10 cellular contexts compared by ENCODE assay signal in genomic region chr14:22824711-22825359, GRCh38. TPM values are rescaled to one million over a fixed set of nuclear protein-coding genes. Genes with fewer than 3 reads are reported as not detected.
DNase-seq lines count a peak whose midpoint lies in the region; ATAC-seq and TF ChIP-seq lines count a peak whose summit lies in the region.
"Had no signal": no experiment of that assay in that cellular context is flagged by ENCODE, and none has a peak within 500 bp of the region (broad histone marks: within the 10 kb centered on the region; RNA-seq: fewer than 3 reads in every experiment).

No MANE protein-coding gene starts in this region.

- no peak; the same call in 1 of the 2 replicates for TF ChIP-seq RAD21 in IMR-90 (IDR thresholded peaks at IDR 0.05; ENCODE audit: low read length)

- peak overlapping the region; percentile 61 for H3K4ac ChIP-seq in IMR-90 (ENCODE audit: low read depth, low read length)

- H3K4me3 ChIP-seq in IMR-90 (ENCODE audit: insufficient read depth, low read depth, low read length) (no peak overlapping the region), mesodermal cell (ENCODE audit: extremely low read depth, insufficient read depth, low read length, poor library complexity, severe bottlenecking) (no peak overlapping the region), transverse colon (no peak overlapping the region)

- H3K9ac ChIP-seq in IMR-90 (ENCODE audit: low read depth, low read length) = 0 out of 2 replicates have a peak overlapping the region, but pooled peaks have one; percentile 46

- no peak for TF ChIP-seq EP300 in transverse colon (IDR thresholded peaks at IDR 0.05; ENCODE audit: low read depth)

- H4K91ac ChIP-seq in IMR-90 (ENCODE audit: insufficient read depth, low read depth, low read length) = peak overlapping the region; percentile 43

- peaks cover 0 to 8% of the 10 kb centered on the region in 2 experiments; a peak in 1 of 4 replicates for H3K79me1 ChIP-seq in IMR-90 (ENCODE audit: low read depth in 1 of 2, low read length in 2 of 2)

- peak overlapping the region; percentile 52 for H3K4me2 ChIP-seq in IMR-90 (ENCODE audit: low read depth, low read length)

- H3K27ac ChIP-seq in IMR-90 (ENCODE audit: insufficient read depth, low read length) (peak overlapping the region; percentile 73), mesodermal cell (ENCODE audit: low read depth, low read length, severe bottlenecking) (peak overlapping the region; percentile 13), transverse colon (no peak overlapping the region)

- BruUV-seq in IMR-90 (replicated peaks; lab: Mats Ljungman, UMichigan) = no TSS peak

- no peaks in the 10 kb centered on the region for H4K20me1 ChIP-seq in IMR-90 (ENCODE audit: insufficient read depth, low read length)

- peak overlapping the region; percentile 78 for H2BK5ac ChIP-seq in IMR-90 (ENCODE audit: low read depth, low read length, poor library complexity, severe bottlenecking)

- POLR2A ChIA-PET in IMR-90 (lab: Charles Lee; ENCODE audit: unreplicated experiment) = interaction anchor here (0.6 to 1.0 kb wide), 2 partner anchors 13 to 1302 kb away, joined by 3 to 5 read pairs; no protein-coding TSS in a partner anchor
- POLR2A ChIA-PET in activated CD4-positive, alpha-beta memory T cell treated with anti-CD3 and anti-CD28 coated beads, Interleukin-2, amount 10 ng/mL, durations not matched to agents 7 days and 5 days (lab: Charles Lee) = interaction anchor here (0.6 kb wide), 1 partner anchor 59 kb away, joined by 3 read pairs; the partner anchor contains the start of gene OXA1L

- peak overlapping the region in 3 of 7 donors; percentile 3 to 54 (median 15) for H3K27ac Mint-ChIP-seq in CD14-positive monocyte
- peak overlapping the region; percentile 21 for H3K27ac Mint-ChIP-seq in activated CD4-positive, alpha-beta memory T cell treated with anti-CD3 and anti-CD28 coated beads, Interleukin-2, amount 10 ng/mL, durations not matched to agents 7 days and 5 days

- peak overlapping the region; percentile 15 to 34 for H3K4me3 Mint-ChIP-seq in CD14-positive monocyte
- no peak overlapping the region for H3K4me3 Mint-ChIP-seq in activated CD4-positive, alpha-beta memory T cell treated with anti-CD3 and anti-CD28 coated beads, Interleukin-2, amount 10 ng/mL, durations not matched to agents 7 days and 5 days

- H3K23ac ChIP-seq in IMR-90 (ENCODE audit: low read depth, low read length) = peak overlapping the region; percentile 25

- 0 out of 2 replicates have a peak overlapping the region, but pooled peaks have one; percentile 13 for H3K56ac ChIP-seq in IMR-90 (ENCODE audit: extremely low read depth, insufficient read depth, low read length)

- ATAC-seq in IMR-90 (ENCODE audit: low read depth) = peak; percentile 38; the same call in 1 of the 2 replicates
- ATAC-seq in GM18907 (IDR thresholded peaks at IDR 0.05; ENCODE audit: unreplicated experiment) = no peak
- ATAC-seq in GM18498 (IDR thresholded peaks at IDR 0.05; ENCODE audit: unreplicated experiment) = no peak

- no peaks in the 10 kb centered on the region for H3K27me3 ChIP-seq in IMR-90 (ENCODE audit: control insufficient read depth, insufficient read depth, low read length)
- H3K27me3 ChIP-seq in transverse colon = no peaks in the 10 kb centered on the region

- peak overlapping the region; percentile 74; the same call in 1 of the 3 replicates for H2BK15ac ChIP-seq in IMR-90 (ENCODE audit: low read depth, low read length)

- dilution Hi-C loops in IMR-90 (cut with HindIII; ENCODE audit: low sequenced_read_pairs, unreplicated experiment) = no loop called here

- WGBS in IMR-90 (ENCODE audit: extremely low coverage in 2 of 2, insufficient read length in 1 of 2), 2 experiments = 54% methylated on average over 5 of the region's 8 CpGs; no CpG with 5 or more reads in 1 of the 2 experiments
- WGBS in mesodermal cell (ENCODE audit: insufficient coverage in 2 of 2), 2 experiments = 84 to 85% methylated on average over 6 to 7 of the region's 8 CpGs
- 47 to 50% methylated on average over 3 to 8 of the region's 8 CpGs for WGBS in transverse colon (ENCODE audit: low coverage in 1 of 2), 2 donors

- H3K18ac ChIP-seq in IMR-90 (ENCODE audit: low read depth, low read length) = peak overlapping the region; percentile 64

- no peak for TF ChIP-seq CTCF in CD14-positive monocyte (IDR thresholded peaks at IDR 0.05)
- TF ChIP-seq CTCF in IMR-90 (conservative IDR thresholded peaks at IDR 0.05; ENCODE audit: low read depth, low read length) = no peak
- no peak for TF ChIP-seq CTCF in transverse colon (IDR thresholded peaks at IDR 0.05)

- peak overlapping the region in 1 of 2 experiments; percentile 86; a peak in 3 of 4 replicates for H4K8ac ChIP-seq in IMR-90 (ENCODE audit: low read depth in 2 of 2, low read length in 2 of 2)

- H2BK120ac ChIP-seq in IMR-90 (ENCODE audit: low read depth, low read length) = peak overlapping the region; percentile 58

- no peaks in the 10 kb centered on the region for H3K9me3 ChIP-seq in IMR-90 (ENCODE audit: control insufficient read depth, insufficient read depth, low read length)
- no peaks in the 10 kb centered on the region for H3K9me3 ChIP-seq in mesodermal cell (ENCODE audit: control insufficient read depth, low read length)
- H3K9me3 ChIP-seq in transverse colon = no peaks in the 10 kb centered on the region

- peaks cover 2 to 3% of the 10 kb centered on the region in 2 donors for H3K36me3 Mint-ChIP-seq in CD14-positive monocyte
- peaks cover 4% of the 10 kb centered on the region for H3K36me3 Mint-ChIP-seq in activated CD4-positive, alpha-beta memory T cell treated with anti-CD3 and anti-CD28 coated beads, Interleukin-2, amount 10 ng/mL, durations not matched to agents 7 days and 5 days (ENCODE audit: low read depth)

- H2AK9ac ChIP-seq in IMR-90 (replicated peaks; ENCODE audit: low read depth, low read length, poor library complexity) = peak overlapping the region; percentile 29

- peaks cover 2 to 7% (median 5%) of the 10 kb centered on the region in 3 donors for H3K27me3 Mint-ChIP-seq in CD14-positive monocyte (ENCODE audit: low read depth in 3 of 3)
- H3K27me3 Mint-ChIP-seq in activated CD4-positive, alpha-beta memory T cell treated with anti-CD3 and anti-CD28 coated beads, Interleukin-2, amount 10 ng/mL, durations not matched to agents 7 days and 5 days = peaks cover 18% of the 10 kb centered on the region

- H3K4me1 Mint-ChIP-seq in CD14-positive monocyte = peaks cover 39% of the 10 kb centered on the region
- H3K4me1 Mint-ChIP-seq in activated CD4-positive, alpha-beta memory T cell treated with anti-CD3 and anti-CD28 coated beads, Interleukin-2, amount 10 ng/mL, durations not matched to agents 7 days and 5 days = peaks cover 34% of the 10 kb centered on the region

- H3K9me1 ChIP-seq in IMR-90 (ENCODE audit: insufficient read depth, low read length) = peaks cover 8% of the 10 kb centered on the region

- peak overlapping the region; percentile 58 for H2AFZ ChIP-seq in IMR-90 (replicated peaks; ENCODE audit: low read length, poor library complexity)

- no peak for DNase-seq in CD14-positive monocyte (ENCODE audit: low spot score)
- peak; percentile 98 for DNase-seq in IMR-90
- DNase-seq in activated CD4-positive, alpha-beta memory T cell treated with anti-CD3 and anti-CD28 coated beads, Interleukin-2, amount 10 ng/mL, durations not matched to agents 7 days and 5 days = no peak
- DNase-seq in transverse colon = no peak
- no peak for DNase-seq in NCI-H2171 (lab: John Stamatoyannopoulos, UW)
- DNase-seq: central memory CD4-positive, alpha-beta T cell; NCI-H526 treated with DMSO at 0.1 percent for 48 hours had no signal

- in situ Hi-C loops in IMR-90 (cut with MboI; ENCODE audit: low sequenced_read_pairs) = no loop called here
- in situ Hi-C loops in transverse colon (cut with MboI; ENCODE audit: low pct_ligation_motif_present in 1 of 4, low pct_unique_long_range_greater_than_20kb in 1 of 4, low sequenced_read_pairs in 3 of 4) = loop anchor here in 1 of 4 donors (25.0 kb wide), 1 partner anchor 238 kb away; the partner anchor contains the start of genes ABHD4 and DAD1

- peak overlapping the region; percentile 39 for H3K14ac ChIP-seq in IMR-90 (replicated peaks; ENCODE audit: low read depth, low read length)

- intact Hi-C loops in CD14-positive monocyte (cut with micrococcal nuclease) (loop anchor here in 1 of 2 donors (5.0 kb wide), 1 partner anchor 38 kb away; no protein-coding TSS in a partner anchor), IMR-90 (cut with micrococcal nuclease) (loop anchor here (5.0 kb wide), 1 partner anchor 157 kb away; the partner anchor contains the start of gene AJUBA), transverse colon (cut with DNase I; ENCODE audit: low total_unique reads) (loop anchor here (10.0 kb wide), 1 partner anchor 270 kb away; no protein-coding TSS in a partner anchor)

- CTCF ChIA-PET in IMR-90 (lab: Yijun Ruan, JAX) = interaction anchor here (3.5 kb wide), 1 partner anchor 28 kb away, joined by 60 read pairs; no protein-coding TSS in a partner anchor
- CTCF ChIA-PET in activated CD4-positive, alpha-beta memory T cell treated with anti-CD3 and anti-CD28 coated beads, Interleukin-2, amount 10 ng/mL, durations not matched to agents 7 days and 5 days (lab: Charles Lee) = interaction anchor here (0.6 to 7.5 kb wide), 12 partner anchors 9 to 521 kb away, joined by 3 to 195 read pairs (median 17); partner anchors contain the start of gene LRP10

- no peaks in the 10 kb centered on the region for H3K36me3 ChIP-seq in IMR-90 (ENCODE audit: control insufficient read depth, insufficient read depth, low read length)
- no peaks in the 10 kb centered on the region for H3K36me3 ChIP-seq in mesodermal cell (ENCODE audit: control insufficient read depth, insufficient read depth, low read length)
- no peaks in the 10 kb centered on the region for H3K36me3 ChIP-seq in transverse colon

- H3K9me3 Mint-ChIP-seq in CD14-positive monocyte = peaks cover 0 to 7% (median 0%) of the 10 kb centered on the region in 7 donors
- no peaks in the 10 kb centered on the region for H3K9me3 Mint-ChIP-seq in activated CD4-positive, alpha-beta memory T cell treated with anti-CD3 and anti-CD28 coated beads, Interleukin-2, amount 10 ng/mL, durations not matched to agents 7 days and 5 days

- H2AK5ac ChIP-seq in IMR-90 (ENCODE audit: low read depth, low read length) = peak overlapping the region; percentile 70; the same call in 1 of the 2 replicates

- peaks cover 18% of the 10 kb centered on the region for H3K4me1 ChIP-seq in IMR-90 (ENCODE audit: control insufficient read depth, insufficient read depth, low read length)
- peaks cover 38% of the 10 kb centered on the region for H3K4me1 ChIP-seq in mesodermal cell (ENCODE audit: control insufficient read depth, insufficient read depth, low read length, poor library complexity, severe bottlenecking)
- H3K4me1 ChIP-seq in transverse colon = peaks cover 4 to 33% (median 15%) of the 10 kb centered on the region in 4 donors

- H2BK20ac ChIP-seq in IMR-90 (ENCODE audit: low read depth, low read length) = peak overlapping the region; percentile 82

- TF ChIP-seq POLR2A in IMR-90 (IDR thresholded peaks at IDR 0.05; ENCODE audit: low read depth, low read length) (no peak), transverse colon (IDR thresholded peaks at IDR 0.05) (no peak)

- peak overlapping the region; percentile 69 for H4K5ac ChIP-seq in IMR-90 (ENCODE audit: low read depth, low read length)

RNA-seq across cellular contexts. Expression of gene MRPL52, which starts 4.9 kb away (rescaled TPM):
- polyA plus RNA-seq in CD14-positive monocyte = 100 to 1,000 TPM; 130 to 164 TPM
- 23.9 and 51.4 TPM in 2 replicates for total RNA-seq in IMR-90 (2012; rRNA removed)
- 33.1 and 45.7 TPM in 2 replicates for polyA plus RNA-seq in IMR-90 (2012; rRNA removed)
- 114 and 912 TPM in 2 replicates for polyA plus RNA-seq in IMR-90 (2012; cell fraction: cytosol; rRNA removed)
- 35.8 and 40.4 TPM in 2 replicates for polyA plus RNA-seq in IMR-90 (2012; cell fraction: nucleus; rRNA removed; ENCODE audit: low replicate concordance)
- total RNA-seq in activated CD4-positive, alpha-beta memory T cell treated with anti-CD3 and anti-CD28 coated beads, Interleukin-2, amount 10 ng/mL, durations not matched to agents 7 days and 5 days = 100 to 1,000 TPM; 108 to 119 TPM
- 158 TPM for polyA plus RNA-seq in mesodermal cell (2013, experiment 1 of 2)
- polyA plus RNA-seq in mesodermal cell (2013, experiment 2 of 2) = 156 TPM
- 10 to 100 TPM in 2 of 4 donors, 1 to 10 TPM in 1, not detected in 1; 7.5 to 44.3 (median 23.8) TPM for total RNA-seq in transverse colon

RNA-seq across cellular contexts. Expression of gene SLC7A7, which starts 9.6 kb away (rescaled TPM):
- polyA plus RNA-seq in CD14-positive monocyte = 100 to 1,000 TPM; 262 to 371 TPM
- 1.4 and 2.0 TPM in 2 replicates for total RNA-seq in IMR-90 (2012; rRNA removed)
- 1.4 and 1.8 TPM in 2 replicates for polyA plus RNA-seq in IMR-90 (2012; rRNA removed)
- 1.5 and 2.2 TPM in 2 replicates for polyA plus RNA-seq in IMR-90 (2012; cell fraction: cytosol; rRNA removed)
- polyA plus RNA-seq in IMR-90 (2012; cell fraction: nucleus; rRNA removed; ENCODE audit: low replicate concordance) = 3.9 and 11.9 TPM in 2 replicates
- under 1 TPM; 0.38 to 0.60 TPM for total RNA-seq in activated CD4-positive, alpha-beta memory T cell treated with anti-CD3 and anti-CD28 coated beads, Interleukin-2, amount 10 ng/mL, durations not matched to agents 7 days and 5 days
- 11.4 TPM for polyA plus RNA-seq in mesodermal cell (2013, experiment 1 of 2)
- 11.6 TPM for polyA plus RNA-seq in mesodermal cell (2013, experiment 2 of 2)
- 10 to 100 TPM in 3 of 4 donors, under 1 TPM in 1; 1.00 to 67.0 (median 33.6) TPM for total RNA-seq in transverse colon

RNA-seq across cellular contexts. Expression of gene MMP14, which starts 11.6 kb away (rescaled TPM):
- polyA plus RNA-seq in CD14-positive monocyte = under 1 TPM; 0.14 to 0.44 TPM
- 124 and 156 TPM in 2 replicates for total RNA-seq in IMR-90 (2012; rRNA removed)
- polyA plus RNA-seq in IMR-90 (2012; rRNA removed) = 315 and 375 TPM in 2 replicates
- 185 and 358 TPM in 2 replicates for polyA plus RNA-seq in IMR-90 (2012; cell fraction: cytosol; rRNA removed)
- 492 and 622 TPM in 2 replicates for polyA plus RNA-seq in IMR-90 (2012; cell fraction: nucleus; rRNA removed; ENCODE audit: low replicate concordance)
- 1 to 10 TPM; 1.9 to 2.9 TPM for total RNA-seq in activated CD4-positive, alpha-beta memory T cell treated with anti-CD3 and anti-CD28 coated beads, Interleukin-2, amount 10 ng/mL, durations not matched to agents 7 days and 5 days
- polyA plus RNA-seq in mesodermal cell (2013, experiment 1 of 2) = 340 TPM
- polyA plus RNA-seq in mesodermal cell (2013, experiment 2 of 2) = 281 TPM
- total RNA-seq in transverse colon = 10 to 100 TPM; 59.5 to 91.6 (median 73.1) TPM

RNA-seq across cellular contexts. Expression of gene LRP10, which starts 46.7 kb away (rescaled TPM):
- polyA plus RNA-seq in CD14-positive monocyte (10 to 100 TPM; 39.0 to 51.5 TPM), IMR-90 (2012; rRNA removed) (118 and 121 TPM in 2 replicates)
- total RNA-seq in IMR-90 (2012; rRNA removed) (19.4 and 25.1 TPM in 2 replicates), transverse colon (100 to 1,000 TPM in 3 of 4 donors, 10 to 100 TPM in 1; 88.8 to 232 (median 180) TPM)
- 86.3 and 158 TPM in 2 replicates for polyA plus RNA-seq in IMR-90 (2012; cell fraction: cytosol; rRNA removed)
- polyA plus RNA-seq in IMR-90 (2012; cell fraction: nucleus; rRNA removed; ENCODE audit: low replicate concordance) = 38.3 and 104 TPM in 2 replicates
- total RNA-seq in activated CD4-positive, alpha-beta memory T cell treated with anti-CD3 and anti-CD28 coated beads, Interleukin-2, amount 10 ng/mL, durations not matched to agents 7 days and 5 days = 10 to 100 TPM; 88.5 to 98.6 TPM
- polyA plus RNA-seq in mesodermal cell (2013, experiment 1 of 2) = 64.8 TPM
- 49.4 TPM for polyA plus RNA-seq in mesodermal cell (2013, experiment 2 of 2)

RNA-seq across cellular contexts. Expression of gene REM2, which starts 58.2 kb away (rescaled TPM):
- polyA plus RNA-seq in CD14-positive monocyte (not detected), IMR-90 (2012; rRNA removed) (0.07 TPM in 1 of 2 replicates, not detected in the other)
- total RNA-seq in IMR-90 (2012; rRNA removed) (under 0.01 TPM in 2 replicates), transverse colon (1 to 10 TPM in 2 of 4 donors, under 1 TPM in 1, not detected in 1; 0.27 to 5.2 (median 2.1) TPM)
- polyA plus RNA-seq in IMR-90 (2012; cell fraction: cytosol; rRNA removed) = 0.04 TPM in 1 of 2 replicates, not detected in the other
- 0.52 and 0.69 TPM in 2 replicates for polyA plus RNA-seq in IMR-90 (2012; cell fraction: nucleus; rRNA removed; ENCODE audit: low replicate concordance)
- total RNA-seq in activated CD4-positive, alpha-beta memory T cell treated with anti-CD3 and anti-CD28 coated beads, Interleukin-2, amount 10 ng/mL, durations not matched to agents 7 days and 5 days = 1 to 10 TPM in 1 of 2 experiments, under 1 TPM in 1; 0.98 to 1.2 TPM
- 1.9 TPM for polyA plus RNA-seq in mesodermal cell (2013, experiment 1 of 2)
- 1.5 TPM for polyA plus RNA-seq in mesodermal cell (2013, experiment 2 of 2)

Comparison
In these comparisons a context has a peak if more than half of its experiments do, and no peak if none do; other contexts are left out.
1. H3K27ac ChIP-seq: peak in IMR-90 (single experiment) and mesodermal cell (single experiment); none in transverse colon (0 of 4).
2. RNA of gene MMP14, which starts 11.6 kb away (total RNA-seq): 124 to 156 TPM in IMR-90 and 59.5 to 91.6 TPM in transverse colon; 1.9 to 2.9 TPM in activated CD4-positive, alpha-beta memory T cell treated with anti-CD3 and anti-CD28 coated beads, Interleukin-2, amount 10 ng/mL, durations not matched to agents 7 days and 5 days; every median in the first group is over 10 times any median in the second.